ENCODE assay signal across 20 cellular contexts in the genomic region with DNA sequence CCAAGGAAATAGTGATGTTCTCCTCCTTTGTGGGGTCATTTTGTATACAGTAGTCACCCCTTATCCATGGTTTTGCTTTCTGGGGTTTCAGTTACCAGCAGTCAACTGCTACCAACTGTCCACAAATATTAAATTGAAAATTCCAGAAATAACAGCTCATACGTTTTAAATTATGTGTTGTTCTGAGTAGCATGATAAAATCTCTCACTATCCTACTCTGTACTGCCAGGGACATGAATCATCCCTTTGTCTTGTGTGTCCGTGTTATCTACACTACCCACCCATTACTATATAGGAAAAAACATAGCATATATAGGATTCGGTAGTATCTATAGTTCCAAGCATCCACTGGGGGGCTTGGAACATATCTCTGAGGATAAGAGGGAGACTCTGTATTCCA.
"Had no signal": no experiment of that assay in that cellular context is flagged by ENCODE, and none has a peak within 500 bp of the region (broad histone marks: within the 10 kb centered on the region; RNA-seq: fewer than 3 reads in every experiment).

No MANE protein-coding gene starts in this region.

- FAIRE-seq: frontal cortex, urothelium cell line had no signal

- H3K36me3 ChIP-seq: heart left ventricle, neutrophil, right lobe of liver, suprapubic skin, thyroid gland had no signal

- H3K9me3 ChIP-seq: heart left ventricle, mucosa of descending colon, neutrophil, psoas muscle, right lobe of liver, suprapubic skin, thyroid gland had no signal

- H3K27ac ChIP-seq: dorsolateral prefrontal cortex, heart left ventricle, neutrophil, psoas muscle, right lobe of liver, suprapubic skin, thyroid gland had no signal

- DNase-seq: cortex of kidney; dorsolateral prefrontal cortex; effector CD8-positive, alpha-beta T cell; heart left ventricle; hippocampal formation; left colon; mucosa of descending colon; naive thymus-derived CD8-positive, alpha-beta T cell; psoas muscle; retina; right lobe of liver; stimulated activated CD4-positive, alpha-beta T cell treated with anti-CD3 and anti-CD28 coated beads, Interleukin-4, amount 100 ng/mL, for 1 hour; stimulated activated CD8-positive, alpha-beta memory T cell treated with anti-CD3 and anti-CD28 coated beads, Interleukin-4, amount 100 ng/mL, for 48 hours; stimulated activated naive CD8-positive, alpha-beta T cell treated with anti-CD3 and anti-CD28 coated beads, Interleukin-15, Interleukin-2, amounts not matched to agents 100 U/mL and 50 U/mL, for 24 hours; thyroid gland had no signal

- H3K4me1 ChIP-seq: heart left ventricle, psoas muscle, right lobe of liver, suprapubic skin, thyroid gland had no signal

- H3K27me3 ChIP-seq: heart left ventricle, neutrophil, right lobe of liver, suprapubic skin, thyroid gland had no signal

- ATAC-seq: heart left ventricle; left colon; mucosa of descending colon; naive thymus-derived CD8-positive, alpha-beta T cell; psoas muscle; stimulated activated effector memory CD8-positive, alpha-beta T cell treated with anti-CD3 and anti-CD28 coated beads, Interleukin-12 subunit alpha, Interleukin-12 subunit beta, amount 100 ng/mL, for 72 hours; stimulated activated naive CD8-positive, alpha-beta T cell treated with anti-CD3 and anti-CD28 coated beads, Interleukin-15, Interleukin-2, amounts not matched to agents 100 U/mL and 50 U/mL, for 24 hours had no signal

- H3K4me3 ChIP-seq: dorsolateral prefrontal cortex, heart left ventricle, mucosa of descending colon, psoas muscle, right lobe of liver, suprapubic skin, thyroid gland had no signal
